ENCODE assay signal across 13 cellular contexts in genomic region chr9:109115931-109116541, GRCh38. TPM values are rescaled to one million over a fixed set of nuclear protein-coding genes. Genes with fewer than 3 reads are reported as not detected.
DNase-seq lines count a peak whose midpoint lies in the region.
"Had no signal": no experiment of that assay in that cellular context is flagged by ENCODE, and none has a peak within 500 bp of the region (broad histone marks: within the 10 kb centered on the region; RNA-seq: fewer than 3 reads in every experiment).

No MANE protein-coding gene starts in this region.

- intact Hi-C loops in activated CD4-positive, alpha-beta memory T cell treated with anti-CD3 and anti-CD28 coated beads for 36 hours (cut with micrococcal nuclease): loop anchor here (5.0 to 10.0 kb wide), 3 partner anchors 769 to 1031 kb away; no protein-coding TSS in a partner anchor
- intact Hi-C loops in head of caudate nucleus (cut with DNase I) (loop anchor here (5.0 kb wide), 1 partner anchor 104 kb away; the partner anchor contains the start of gene CTNNAL1), posterior vena cava (cut with DNase I) (no loop called here)

- H3K36me3 ChIP-seq in stomach smooth muscle (ENCODE audit: control insufficient read depth in 2 of 2, insufficient read depth in 2 of 2, low read length in 2 of 2): no peaks in the 10 kb centered on the region
- H3K36me3 ChIP-seq: breast epithelium had no signal

- CTCF ChIA-PET in activated CD4-positive, alpha-beta memory T cell treated with anti-CD3 and anti-CD28 coated beads for 36 hours (lab: Charles Lee): no interaction called here
- CTCF ChIA-PET in activated CD4-positive, alpha-beta memory T cell treated with anti-CD3 and anti-CD28 coated beads, Interleukin-2, amount 10 ng/mL, durations not matched to agents 7 days and 5 days (lab: Charles Lee): no interaction called here

- peaks cover 71% of the 10 kb centered on the region for H3K4me1 Mint-ChIP-seq in activated CD4-positive, alpha-beta memory T cell treated with anti-CD3 and anti-CD28 coated beads for 36 hours (ENCODE audit: low read depth)
- H3K4me1 Mint-ChIP-seq in activated CD4-positive, alpha-beta memory T cell treated with anti-CD3 and anti-CD28 coated beads, Interleukin-2, amount 10 ng/mL, durations not matched to agents 7 days and 5 days: peaks cover 59% of the 10 kb centered on the region
- H3K4me1 Mint-ChIP-seq in activated naive CD8-positive, alpha-beta T cell treated with anti-CD3 and anti-CD28 coated beads for 36 hours: peaks cover 57% of the 10 kb centered on the region

- POLR2A ChIA-PET in activated CD4-positive, alpha-beta memory T cell treated with anti-CD3 and anti-CD28 coated beads for 36 hours (lab: Charles Lee): no interaction called here
- POLR2A ChIA-PET in activated CD4-positive, alpha-beta memory T cell treated with anti-CD3 and anti-CD28 coated beads, Interleukin-2, amount 10 ng/mL, durations not matched to agents 7 days and 5 days (lab: Charles Lee): no interaction called here

- H3K4me3 Mint-ChIP-seq in activated CD4-positive, alpha-beta memory T cell treated with anti-CD3 and anti-CD28 coated beads for 36 hours: no peak overlapping the region
- no peak overlapping the region for H3K4me3 Mint-ChIP-seq in activated CD4-positive, alpha-beta memory T cell treated with anti-CD3 and anti-CD28 coated beads, Interleukin-2, amount 10 ng/mL, durations not matched to agents 7 days and 5 days
- H3K4me3 Mint-ChIP-seq in activated naive CD8-positive, alpha-beta T cell treated with anti-CD3 and anti-CD28 coated beads for 36 hours: no peak overlapping the region
- H3K4me3 Mint-ChIP-seq: activated CD4-positive, alpha-beta T cell treated with anti-CD3 and anti-CD28 coated beads, Interleukin-2, amount 10 ng/mL, durations not matched to agents 7 days and 5 days had no signal

- H3K9me3 Mint-ChIP-seq in activated CD4-positive, alpha-beta memory T cell treated with anti-CD3 and anti-CD28 coated beads for 36 hours: no peaks in the 10 kb centered on the region
- H3K9me3 Mint-ChIP-seq in activated CD4-positive, alpha-beta memory T cell treated with anti-CD3 and anti-CD28 coated beads, Interleukin-2, amount 10 ng/mL, durations not matched to agents 7 days and 5 days: no peaks in the 10 kb centered on the region
- peaks cover 1% of the 10 kb centered on the region for H3K9me3 Mint-ChIP-seq in activated naive CD8-positive, alpha-beta T cell treated with anti-CD3 and anti-CD28 coated beads for 36 hours

- H3K4me3 ChIP-seq in stomach smooth muscle (ENCODE audit: low read length in 2 of 2): peak overlapping the region in 1 of 2 donors; percentile 47
- H3K4me3 ChIP-seq: breast epithelium had no signal

- H3K27me3 Mint-ChIP-seq in activated CD4-positive, alpha-beta memory T cell treated with anti-CD3 and anti-CD28 coated beads for 36 hours: no peaks in the 10 kb centered on the region
- no peaks in the 10 kb centered on the region for H3K27me3 Mint-ChIP-seq in activated CD4-positive, alpha-beta memory T cell treated with anti-CD3 and anti-CD28 coated beads, Interleukin-2, amount 10 ng/mL, durations not matched to agents 7 days and 5 days
- H3K27me3 Mint-ChIP-seq in activated naive CD8-positive, alpha-beta T cell treated with anti-CD3 and anti-CD28 coated beads for 36 hours: no peaks in the 10 kb centered on the region
- H3K27me3 Mint-ChIP-seq: activated CD4-positive, alpha-beta T cell treated with anti-CD3 and anti-CD28 coated beads, Interleukin-2, amount 10 ng/mL, durations not matched to agents 7 days and 5 days had no signal

- H3K9ac ChIP-seq in stomach smooth muscle (ENCODE audit: low read length in 2 of 2): no peak overlapping the region

- DNase-seq in activated CD4-positive, alpha-beta memory T cell treated with anti-CD3 and anti-CD28 coated beads for 36 hours: no peak
- no peak for DNase-seq in activated CD4-positive, alpha-beta memory T cell treated with anti-CD3 and anti-CD28 coated beads, Interleukin-2, amount 10 ng/mL, durations not matched to agents 7 days and 5 days
- no peak for DNase-seq in activated naive CD8-positive, alpha-beta T cell treated with anti-CD3 and anti-CD28 coated beads for 36 hours
- DNase-seq in head of caudate nucleus (peak in 22 of 42 donors; percentile 9 to 62 (median 24)), posterior vena cava (ENCODE audit: low spot score) (no peak), NCI-H446 treated with DMSO at 0.1 percent for 48 hours (lab: John Stamatoyannopoulos, UW) (no peak), foreskin melanocyte (no peak)
- DNase-seq: activated CD4-positive, alpha-beta T cell treated with anti-CD3 and anti-CD28 coated beads, Interleukin-2, amount 10 ng/mL, durations not matched to agents 7 days and 5 days; NCI-H1930; SHP77 treated with DMSO at 0.1 percent for 48 hours had no signal

- peaks cover 17% of the 10 kb centered on the region for H3K36me3 Mint-ChIP-seq in activated CD4-positive, alpha-beta memory T cell treated with anti-CD3 and anti-CD28 coated beads for 36 hours
- peaks cover 31% of the 10 kb centered on the region for H3K36me3 Mint-ChIP-seq in activated CD4-positive, alpha-beta memory T cell treated with anti-CD3 and anti-CD28 coated beads, Interleukin-2, amount 10 ng/mL, durations not matched to agents 7 days and 5 days (ENCODE audit: low read depth)
- peaks cover 38% of the 10 kb centered on the region for H3K36me3 Mint-ChIP-seq in activated naive CD8-positive, alpha-beta T cell treated with anti-CD3 and anti-CD28 coated beads for 36 hours

- peak overlapping the region; percentile 53 for H3K27ac ChIP-seq in stomach smooth muscle (ENCODE audit: low read length)

- peak overlapping the region; percentile 33 for H3K27ac Mint-ChIP-seq in activated CD4-positive, alpha-beta memory T cell treated with anti-CD3 and anti-CD28 coated beads for 36 hours
- no peak overlapping the region for H3K27ac Mint-ChIP-seq in activated CD4-positive, alpha-beta memory T cell treated with anti-CD3 and anti-CD28 coated beads, Interleukin-2, amount 10 ng/mL, durations not matched to agents 7 days and 5 days
- peak overlapping the region; percentile 63 for H3K27ac Mint-ChIP-seq in activated naive CD8-positive, alpha-beta T cell treated with anti-CD3 and anti-CD28 coated beads for 36 hours
- H3K27ac Mint-ChIP-seq: activated CD4-positive, alpha-beta T cell treated with anti-CD3 and anti-CD28 coated beads, Interleukin-2, amount 10 ng/mL, durations not matched to agents 7 days and 5 days had no signal

- H3K9me3 ChIP-seq in stomach smooth muscle (ENCODE audit: control insufficient read depth in 2 of 2, low read length in 2 of 2): no peaks in the 10 kb centered on the region
- H3K9me3 ChIP-seq: breast epithelium had no signal

- H3K4me1 ChIP-seq in stomach smooth muscle (ENCODE audit: control insufficient read depth, insufficient read depth, low read length): peaks cover 37% of the 10 kb centered on the region

- no peaks in the 10 kb centered on the region for H3K27me3 ChIP-seq in stomach smooth muscle (ENCODE audit: control insufficient read depth in 1 of 2, insufficient read depth in 2 of 2, low read length in 2 of 2)
- H3K27me3 ChIP-seq: breast epithelium had no signal

RNA-seq across cellular contexts. Expression of gene TMEM245, which starts 3.7 kb away (rescaled TPM):
- total RNA-seq in activated CD4-positive, alpha-beta memory T cell treated with anti-CD3 and anti-CD28 coated beads for 36 hours: 10 to 100 TPM; 23.0 TPM
- 10 to 100 TPM; 33.3 TPM for total RNA-seq in activated CD4-positive, alpha-beta memory T cell treated with anti-CD3 and anti-CD28 coated beads, Interleukin-2, amount 10 ng/mL, durations not matched to agents 7 days and 5 days
- total RNA-seq in activated naive CD8-positive, alpha-beta T cell treated with anti-CD3 and anti-CD28 coated beads for 36 hours: 10 to 100 TPM; 30.4 to 32.7 TPM
- total RNA-seq in posterior vena cava: 10 to 100 TPM; 44.9 to 52.3 TPM

RNA-seq across cellular contexts. Expression of gene FRRS1L, which starts 51.0 kb away (rescaled TPM):
- total RNA-seq in activated CD4-positive, alpha-beta memory T cell treated with anti-CD3 and anti-CD28 coated beads for 36 hours: not detected
- total RNA-seq in activated CD4-positive, alpha-beta memory T cell treated with anti-CD3 and anti-CD28 coated beads, Interleukin-2, amount 10 ng/mL, durations not matched to agents 7 days and 5 days: not detected
- total RNA-seq in activated naive CD8-positive, alpha-beta T cell treated with anti-CD3 and anti-CD28 coated beads for 36 hours: not detected
- total RNA-seq in posterior vena cava: 1 to 10 TPM in 1 of 2 donors, under 1 TPM in 1; 0.97 to 2.6 TPM
- total RNA-seq: activated CD4-positive, alpha-beta T cell treated with anti-CD3 and anti-CD28 coated beads, Interleukin-2, amount 10 ng/mL, durations not matched to agents 7 days and 5 days; lung microvascular endothelial cell had no signal

Comparison
In these comparisons a context has a peak if more than half of its experiments do, and no peak if none do; other contexts are left out.
1. DNase-seq: peak in head of caudate nucleus (22 of 42); none in activated CD4-positive, alpha-beta memory T cell treated with anti-CD3 and anti-CD28 coated beads for 36 hours (single experiment), activated CD4-positive, alpha-beta memory T cell treated with anti-CD3 and anti-CD28 coated beads, Interleukin-2, amount 10 ng/mL, durations not matched to agents 7 days and 5 days (single experiment), activated naive CD8-positive, alpha-beta T cell treated with anti-CD3 and anti-CD28 coated beads for 36 hours (single experiment), posterior vena cava (single experiment), NCI-H446 treated with DMSO at 0.1 percent for 48 hours (single experiment) and foreskin melanocyte (single experiment).
2. intact Hi-C loops: an anchor here in activated CD4-positive, alpha-beta memory T cell treated with anti-CD3 and anti-CD28 coated beads for 36 hours (5.0 to 10.0 kb wide) and head of caudate nucleus (5.0 kb wide); none called in posterior vena cava.